ENCODE assay signal across 6 cellular contexts in the genomic region with DNA sequence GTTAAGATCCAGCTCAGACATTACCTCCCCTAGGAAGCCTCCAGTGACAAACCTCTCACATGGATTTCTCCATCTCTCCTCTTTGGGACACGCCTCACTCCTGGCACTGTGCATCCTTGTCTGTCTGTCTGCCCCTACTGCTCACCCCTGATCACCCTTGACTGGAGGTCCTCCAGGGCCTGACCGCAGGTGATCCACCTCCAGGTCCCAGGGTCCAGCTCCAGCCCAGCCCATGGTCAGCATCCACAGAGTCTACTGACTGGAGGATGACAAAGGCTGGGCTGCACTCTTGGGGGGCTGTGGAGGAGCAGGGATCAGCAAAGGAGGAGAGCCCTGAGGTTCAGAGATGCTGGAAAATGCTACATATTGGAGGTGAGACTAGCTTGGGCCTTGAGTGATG.
"Had no signal": no experiment of that assay in that cellular context is flagged by ENCODE, and none has a peak within 500 bp of the region (broad histone marks: within the 10 kb centered on the region; RNA-seq: fewer than 3 reads in every experiment).

No MANE protein-coding gene starts in this region.

- H3K9ac ChIP-seq: KMS-11 had no signal

- H3K4me3 ChIP-seq: GM23338 had no signal

- H3K27me3 Mint-ChIP-seq: IgD-negative memory B cell had no signal

- FAIRE-seq: HTR-8/SVneo had no signal

- H3K36me3 Mint-ChIP-seq: IgD-negative memory B cell had no signal

- DNase-seq: HCEC 1CT, KBM-7 had no signal

- H3K27ac ChIP-seq: KMS-11 had no signal

- H3K4me3 Mint-ChIP-seq: IgD-negative memory B cell had no signal

- H3K27ac Mint-ChIP-seq: IgD-negative memory B cell had no signal

- H3K9me3 Mint-ChIP-seq: GM23338, IgD-negative memory B cell had no signal

- H3K4me1 Mint-ChIP-seq: IgD-negative memory B cell had no signal

- H3K4me2 ChIP-seq: KMS-11 had no signal
